In genomic region chr10:49397036-49397999, GRCh38 we compare ENCODE assay signal across 11 cellular contexts. TPM values are rescaled to one million over a fixed set of nuclear protein-coding genes. Genes with fewer than 3 reads are reported as not detected.
DNase-seq lines count a peak whose midpoint lies in the region; ATAC-seq, FAIRE-seq and TF ChIP-seq lines count a peak whose summit lies in the region.
"Had no signal": no experiment of that assay in that cellular context is flagged by ENCODE, and none has a peak within 500 bp of the region (broad histone marks: within the 10 kb centered on the region; RNA-seq: fewer than 3 reads in every experiment).

No MANE protein-coding gene starts in this region.

- H3K27ac ChIP-seq in WERI-Rb-1, result no peak overlapping the region
- H3K27ac ChIP-seq in HepG2 (ENCODE audit: extremely low read length, insufficient read depth, low read length), result no peak overlapping the region

- H3K9ac ChIP-seq in HepG2 (ENCODE audit: insufficient read depth, low read depth, low read length), result no peak overlapping the region

- TF ChIP-seq EP300 in HepG2 (IDR thresholded peaks at IDR 0.05; ENCODE audit: low read depth in 2 of 2, low read length in 2 of 2) (no peak), HepG2 (CRISPR knock-in tag; IDR thresholded peaks at IDR 0.05; ENCODE audit: borderline replicate concordance) (no peak)

- in situ Hi-C loops in Caki2 (cut with HindIII; ENCODE audit: low pct_unique_long_range_greater_than_20kb, low sequenced_read_pairs) (no loop called here), HepG2 (cut with HindIII; ENCODE audit: extremely low pct_ligation_motif_present, low pct_unique_long_range_greater_than_20kb) (no loop called here)

- no peaks in the 10 kb centered on the region for H3K79me2 ChIP-seq in HepG2 (ENCODE audit: insufficient read depth, low read length)

- no peak for TF ChIP-seq POLR2A in HepG2 (IDR thresholded peaks at IDR 0.05; ENCODE audit: insufficient read depth in 1 of 2, low read depth in 2 of 2, low read length in 2 of 2)

- TF ChIP-seq RAD21 in HepG2 (CRISPR knock-in tag; IDR thresholded peaks at IDR 0.05), result no peak

- no peak overlapping the region for H2AFZ ChIP-seq in HepG2 (ENCODE audit: low read length)

- TF ChIP-seq CTCF in WERI-Rb-1 (IDR thresholded peaks at IDR 0.05; ENCODE audit: low read depth, low read length), result no peak
- no peak for TF ChIP-seq CTCF in HepG2 (CRISPR knock-in tag; IDR thresholded peaks at IDR 0.05)

- H3K9me3 ChIP-seq in WERI-Rb-1 (ENCODE audit: severe bottlenecking) (no peaks in the 10 kb centered on the region), HepG2 (ENCODE audit: low read length) (no peaks in the 10 kb centered on the region)

- FAIRE-seq in HepG2 (lab: Jason Lieb, UNC) (no peak), urothelium cell line (lab: Jason Lieb, UNC) (no peak)

- H3K4me1 ChIP-seq in HepG2 (ENCODE audit: insufficient read depth, low read length), result no peaks in the 10 kb centered on the region

- ATAC-seq in GM19438 (IDR thresholded peaks at IDR 0.05; ENCODE audit: low read depth, unreplicated experiment) (peak; percentile 17), HepG2 (peak; percentile 28)

- H3K27me3 ChIP-seq in WERI-Rb-1 (ENCODE audit: insufficient read depth, low read depth, severe bottlenecking) (peaks cover 58% of the 10 kb centered on the region), HepG2 (ENCODE audit: control insufficient read depth in 1 of 2, insufficient read depth in 2 of 2, low read length in 2 of 2) (peaks cover 8 to 74% of the 10 kb centered on the region in 2 experiments)

- no peaks in the 10 kb centered on the region for H3K36me3 ChIP-seq in WERI-Rb-1
- H3K36me3 ChIP-seq in HepG2 (replicated peaks in 1 of 2; ENCODE audit: control insufficient read depth in 1 of 2, insufficient read depth in 2 of 2, low read length in 2 of 2), result no peaks in the 10 kb centered on the region

- H3K4me2 ChIP-seq in HepG2 (ENCODE audit: low read depth, low read length), result no peak overlapping the region

- CTCF ChIA-PET in HepG2 (lab: Yijun Ruan, JAX; ENCODE audit: low intra/inter-chr PET ratio, low total read pairs), result no interaction called here

- no peaks in the 10 kb centered on the region; the same call in 1 of the 2 replicates for H4K20me1 ChIP-seq in HepG2 (ENCODE audit: insufficient read depth, low read length)

- no TSS peak for BruUV-seq in HepG2 (replicated peaks; lab: Mats Ljungman, UMichigan)

- 52% methylated on average over 26 of the region's 61 CpGs for WGBS in HepG2 (ENCODE audit: low lambda C conversion rate)

- POLR2A ChIA-PET in HepG2 (lab: Yijun Ruan, JAX), result no interaction called here

- H3K4me3 ChIP-seq in WERI-Rb-1 (ENCODE audit: low read depth, low read length) (peak overlapping the region; percentile 41), HepG2 (replicated peaks in 1 of 3; ENCODE audit: insufficient read depth in 1 of 3, low read depth in 2 of 3, low read length in 3 of 3) (no peak overlapping the region)

- peak; percentile 2 for DNase-seq in Caki2 (ENCODE audit: low read depth)
- DNase-seq in WERI-Rb-1, result no peak
- DNase-seq in HepG2 (ENCODE audit: low spot score), result no peak
- no peak for DNase-seq in NCI-H69 (lab: John Stamatoyannopoulos, UW)
- no peak for DNase-seq in UCSD-AML1 (lab: John Stamatoyannopoulos, UW; ENCODE audit: unreplicated experiment)
- DNase-seq in urothelium cell line (ENCODE audit: low spot score), result no peak
- DNase-seq in stimulated activated naive CD4-positive, alpha-beta T cell (lab: John Stamatoyannopoulos, UW), result no peak
- DNase-seq: DMS79 had no signal

- intact Hi-C loops in HepG2 (cut with micrococcal nuclease; ENCODE audit: unreplicated experiment), result no loop called here

TF ChIP-seq in HepG2, 621 proteins besides CTCF, POLR2A, EP300 and RAD21 (continues in another document):
- TF ChIP-seq NFKBIZ (CRISPR knock-in tag; IDR thresholded peaks at IDR 0.05) (no peak), POLR2AphosphoS5 (IDR thresholded peaks at IDR 0.05; ENCODE audit: low read depth, low read length) (no peak), ZNF768 (CRISPR knock-in tag; IDR thresholded peaks at IDR 0.05) (no peak), ZNF790 (CRISPR knock-in tag; IDR thresholded peaks at IDR 0.05; ENCODE audit: borderline replicate concordance) (no peak), ZNF800 (CRISPR knock-in tag; IDR thresholded peaks at IDR 0.05) (no peak), ZNF572 (CRISPR knock-in tag; IDR thresholded peaks at IDR 0.05) (no peak), NONO (IDR thresholded peaks at IDR 0.05) (no peak), NONO (CRISPR knock-in tag; conservative IDR thresholded peaks at IDR 0.05) (no peak)
- TF ChIP-seq, protein P1, sequence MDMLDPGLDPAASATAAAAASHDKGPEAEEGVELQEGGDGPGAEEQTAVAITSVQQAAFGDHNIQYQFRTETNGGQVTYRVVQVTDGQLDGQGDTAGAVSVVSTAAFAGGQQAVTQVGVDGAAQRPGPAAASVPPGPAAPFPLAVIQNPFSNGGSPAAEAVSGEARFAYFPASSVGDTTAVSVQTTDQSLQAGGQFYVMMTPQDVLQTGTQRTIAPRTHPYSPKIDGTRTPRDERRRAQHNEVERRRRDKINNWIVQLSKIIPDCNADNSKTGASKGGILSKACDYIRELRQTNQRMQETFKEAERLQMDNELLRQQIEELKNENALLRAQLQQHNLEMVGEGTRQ (IDR thresholded peaks at IDR 0.05; ENCODE audit: low read depth, low read length), result no peak
- TF ChIP-seq, protein P1 (CRISPR knock-in tag; IDR thresholded peaks at IDR 0.05; ENCODE audit: borderline replicate concordance), result no peak

RNA-seq across cellular contexts. Expression of gene DRGX, which starts 1.4 kb away (rescaled TPM):
- total RNA-seq in Caki2 (2014; rRNA removed; shearing (Covaris generic); ENCODE audit: low replicate concordance), result not detected in 2 replicates
- not detected in 2 replicates for total RNA-seq in HepG2 (2016; rRNA removed; fragmentation: Illumina TruSeq; extraction: Trizol)
- total RNA-seq in HepG2 (2016; cell fraction: cytosol; rRNA removed; fragmentation: Illumina TruSeq; extraction: Trizol; ENCODE audit: low read depth), result not detected in 2 replicates
- total RNA-seq in HepG2 (2016; cell fraction: insoluble cytoplasmic fraction; rRNA removed; fragmentation: Illumina TruSeq; extraction: Trizol), result not detected in 2 replicates
- not detected in 2 replicates for total RNA-seq in HepG2 (2016; cell fraction: membrane; rRNA removed; fragmentation: Illumina TruSeq; extraction: Trizol)
- not detected in 2 replicates for total RNA-seq in HepG2 (2016; cell fraction: nucleus; rRNA removed; fragmentation: Illumina TruSeq; extraction: Trizol)
- not detected in 2 replicates for polyA plus RNA-seq in HepG2 (2011; rRNA removed)
- polyA plus RNA-seq in HepG2 (2011; cell fraction: cytosol; rRNA removed), result not detected in 2 replicates
- not detected in 2 replicates for polyA plus RNA-seq in HepG2 (2011; cell fraction: nucleus; rRNA removed)
- polyA plus RNA-seq in HepG2 (2012), result not detected in 2 replicates
- polyA plus RNA-seq in HepG2 (2016; cell fraction: cytosol; fragmentation: Illumina TruSeq; extraction: Trizol; ENCODE audit: low read depth), result not detected in 2 replicates
- polyA plus RNA-seq in HepG2 (2016; cell fraction: insoluble cytoplasmic fraction; fragmentation: Illumina TruSeq; extraction: Trizol; ENCODE audit: low read depth), result not detected in 2 replicates
- polyA plus RNA-seq in HepG2 (2016; cell fraction: membrane; fragmentation: Illumina TruSeq; extraction: Trizol; ENCODE audit: low read depth), result not detected in 2 replicates
- not detected in 2 replicates for polyA plus RNA-seq in HepG2 (2016; cell fraction: nucleus; fragmentation: Illumina TruSeq; extraction: Trizol; ENCODE audit: insufficient read depth, low read depth)
- polyA minus RNA-seq in HepG2 (2011; rRNA and poly(A)+ RNA removed; ENCODE audit: low replicate concordance), result not detected in 2 replicates
- not detected in 2 replicates for polyA minus RNA-seq in HepG2 (2011; cell fraction: cytosol; rRNA and poly(A)+ RNA removed)
- not detected in 2 replicates for polyA minus RNA-seq in HepG2 (2011; cell fraction: nucleus; rRNA and poly(A)+ RNA removed)
- total RNA-seq: fibroblast of lung; naive thymus-derived CD8-positive, alpha-beta T cell had no signal
- polyA plus RNA-seq: naive thymus-derived CD8-positive, alpha-beta T cell had no signal
